Comparison of ENCODE assay signal across 21 cellular contexts in genomic region chr17:81569986-81570514, GRCh38. TPM values are rescaled to one million over a fixed set of nuclear protein-coding genes. Genes with fewer than 3 reads are reported as not detected.
"Had no signal": no experiment of that assay in that cellular context is flagged by ENCODE, and none has a peak within 500 bp of the region (broad histone marks: within the 10 kb centered on the region; RNA-seq: fewer than 3 reads in every experiment).

No MANE protein-coding gene starts in this region.

- FAIRE-seq: colon, endothelial cell of umbilical vein, small intestine had no signal

- H3K27me3 Mint-ChIP-seq: dendritic cell treated with granulocyte-macrophage colony-stimulating factor and Interleukin-4, amounts not matched to agents 40 ng/mL and 50 ng/mL, for 4 days; naive B cell had no signal

- DNase-seq: erythroblast; foreskin keratinocyte; head of caudate nucleus; left colon; left ventricle myocardium superior; mesendoderm; naive B cell; small intestine; stimulated activated CD4-positive, alpha-beta T cell treated with anti-CD3 and anti-CD28 coated beads, Interleukin-12 subunit alpha, Interleukin-12 subunit beta, amount 100 ng/mL, for 4 hours; stimulated activated naive CD4-positive, alpha-beta T cell; stomach; substantia nigra; upper lobe of left lung had no signal

- H3K9me3 Mint-ChIP-seq: dendritic cell treated with granulocyte-macrophage colony-stimulating factor and Interleukin-4, amounts not matched to agents 40 ng/mL and 50 ng/mL, for 4 days; naive B cell had no signal

- ATAC-seq: foreskin keratinocyte, left colon, left ventricle myocardium superior had no signal

- H3K4me3 ChIP-seq: hepatocyte, lung, right atrium auricular region, stomach, upper lobe of left lung, vagina had no signal

- H3K27ac ChIP-seq: foreskin keratinocyte, hepatocyte, neutrophil, right atrium auricular region, stomach, upper lobe of left lung, vagina had no signal

- H3K27ac Mint-ChIP-seq: dendritic cell treated with granulocyte-macrophage colony-stimulating factor and Interleukin-4, amounts not matched to agents 40 ng/mL and 50 ng/mL, for 4 days had no signal

- H3K27me3 ChIP-seq: foreskin keratinocyte, hepatocyte, neutrophil, right atrium auricular region, stomach, upper lobe of left lung, vagina had no signal

- H3K9me3 ChIP-seq: neutrophil, right atrium auricular region, stomach, upper lobe of left lung, vagina had no signal

- H3K4me3 Mint-ChIP-seq: dendritic cell treated with granulocyte-macrophage colony-stimulating factor and Interleukin-4, amounts not matched to agents 40 ng/mL and 50 ng/mL, for 4 days; naive B cell had no signal

RNA-seq across cellular contexts. Expression of gene FSCN2, which starts 41.9 kb away (rescaled TPM):
- total RNA-seq: foreskin keratinocyte had no signal
- polyA plus RNA-seq: foreskin keratinocyte had no signal
